Comparison of ENCODE assay signal across 8 cellular contexts in the genomic region with DNA sequence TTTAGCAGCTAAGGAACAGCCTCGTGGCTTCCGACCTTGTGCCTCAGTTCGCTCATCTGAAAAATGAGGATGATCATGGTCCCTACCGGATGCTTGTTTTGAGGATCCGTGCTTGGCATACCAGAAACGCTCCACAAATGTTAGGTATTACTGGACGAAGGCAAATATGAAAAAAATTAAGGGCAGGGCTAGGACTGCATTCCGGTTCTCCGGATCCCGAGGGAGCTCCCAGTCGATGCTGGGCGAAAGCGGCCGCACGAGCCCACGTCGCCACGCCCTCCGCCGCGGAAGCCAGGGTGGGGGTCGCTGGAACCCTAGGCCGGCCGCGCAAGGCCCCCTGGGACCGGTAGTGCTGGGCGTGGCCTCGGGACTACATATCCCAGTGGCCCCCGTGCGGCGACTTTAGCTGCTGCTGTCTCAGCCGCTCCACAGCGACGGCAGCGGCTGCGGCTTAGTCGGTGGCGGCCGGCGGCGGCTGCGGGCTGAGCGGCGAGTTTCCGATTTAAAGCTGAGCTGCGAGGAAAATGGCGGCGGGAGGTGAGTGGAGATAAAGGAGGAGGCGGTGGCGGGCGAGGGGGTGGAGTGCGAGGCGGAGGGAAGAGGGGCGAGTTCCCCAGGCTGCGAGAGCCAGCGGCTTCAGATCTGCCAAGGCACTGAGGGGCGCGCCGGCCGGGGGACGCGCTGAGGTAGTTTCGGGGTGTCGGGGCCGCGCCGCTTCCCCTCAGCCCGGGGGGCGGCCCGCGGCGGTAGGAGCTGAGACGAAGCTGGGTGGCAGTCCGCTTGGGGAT. TPM values are rescaled to one million over a fixed set of nuclear protein-coding genes. Genes with fewer than 3 reads are reported as not detected.
DNase-seq lines count a peak whose midpoint lies in the region; TF ChIP-seq lines count a peak whose summit lies in the region.

A gene (plus strand): TSS at position 405 of the 788 bp plus-strand sequence. CDS start 120,361 bp downstream, outside the sequence.

- H3K4me1 Mint-ChIP-seq in endodermal cell = peaks cover 34% of the 10 kb centered on the region

- DNase-seq in COR-L47 (lab: John Stamatoyannopoulos, UW) (peak; percentile 97), GM20000 (ENCODE audit: low spot score) (peak; percentile 91), HUDEP-2 (lab: John Stamatoyannopoulos, UW; ENCODE audit: unreplicated experiment in 76 of 76) (peak in 75 of 76 experiments; percentile 13 to 96 (median 88)), NOMO-1 treated with dmso at 0.1 percent for 144 hours (lab: John Stamatoyannopoulos, UW; ENCODE audit: unreplicated experiment) (peak; percentile 79), endodermal cell (peak; percentile 99), mesenteric fat pad (ENCODE audit: low spot score) (peak; percentile 97)
- DNase-seq in activated CD8-positive, alpha-beta memory T cell treated with anti-CD3 and anti-CD28 coated beads for 48 hours (ENCODE audit: low read depth in 2 of 3, low spot score in 2 of 3) = peak; percentile 91 to 94 (median 92)
- peak; percentile 79 for DNase-seq in stimulated activated CD8-positive, alpha-beta memory T cell treated with anti-CD3 and anti-CD28 coated beads, Interleukin-15, amount 100 ng/mL, for 1 hour (ENCODE audit: low read depth)

- no peaks in the 10 kb centered on the region for H3K27me3 Mint-ChIP-seq in endodermal cell (ENCODE audit: insufficient read depth)

- peak; percentile 3 for TF ChIP-seq CTCF in GM20000 (IDR thresholded peaks at IDR 0.05; ENCODE audit: extremely low read depth, missing control alignments)
- TF ChIP-seq CTCF in endodermal cell (conservative IDR thresholded peaks at IDR 0.05) = peak; percentile 56

- WGBS in endodermal cell (ENCODE audit: insufficient coverage in 1 of 2, insufficient read length in 1 of 2), 2 experiments = 2 to 5% methylated on average over 21 to 74 of the region's 74 CpGs

- H3K9ac ChIP-seq in endodermal cell (ENCODE audit: extremely low read depth, low read length, poor library complexity, severe bottlenecking) = peak within 1 kb of the TSS; percentile 91

- no peaks in the 10 kb centered on the region for H3K27me3 ChIP-seq in endodermal cell (ENCODE audit: control insufficient read depth, insufficient read depth, low read length, poor library complexity, severe bottlenecking)

- H3K36me3 ChIP-seq in endodermal cell (ENCODE audit: control insufficient read depth, insufficient read depth, low read length) = no peaks in the 10 kb centered on the region

- H3K4me3 ChIP-seq in endodermal cell (ENCODE audit: low read length) = peak within 1 kb of the TSS; percentile 83

- H3K27ac ChIP-seq in endodermal cell (ENCODE audit: low read depth, low read length) = peak within 1 kb of the TSS; percentile 88

- H3K27ac Mint-ChIP-seq in endodermal cell = peak within 1 kb of the TSS; percentile 97

- no peaks in the 10 kb centered on the region for H3K9me3 Mint-ChIP-seq in endodermal cell

- H3K4me3 Mint-ChIP-seq in endodermal cell = peak within 1 kb of the TSS; percentile 94

- H3K4me1 ChIP-seq in endodermal cell (ENCODE audit: control insufficient read depth, insufficient read depth, low read length) = peaks cover 4% of the 10 kb centered on the region

- H3K9me3 ChIP-seq in endodermal cell (ENCODE audit: control insufficient read depth, low read length) = no peaks in the 10 kb centered on the region

- H3K36me3 Mint-ChIP-seq in endodermal cell (ENCODE audit: low read depth) = no peaks in the 10 kb centered on the region

RNA-seq across cellular contexts. Expression of the gene that starts here (rescaled TPM):
- total RNA-seq in endodermal cell = 10 to 100 TPM; 38.6 TPM
- polyA plus RNA-seq in endodermal cell (2013, experiment 1 of 2) = 15.2 TPM
- 14.4 TPM for polyA plus RNA-seq in endodermal cell (2013, experiment 2 of 2)
- 37.0 TPM for total RNA-seq in mesenteric fat pad

Comparison
In these comparisons a context has a peak if more than half of its experiments do, and no peak if none do; other contexts are left out.
1. Peak in every context shown above with its lines: DNase-seq, H3K4me3 ChIP-seq and H3K27ac ChIP-seq.